17 cellular contexts compared by ENCODE assay signal in the genomic region with DNA sequence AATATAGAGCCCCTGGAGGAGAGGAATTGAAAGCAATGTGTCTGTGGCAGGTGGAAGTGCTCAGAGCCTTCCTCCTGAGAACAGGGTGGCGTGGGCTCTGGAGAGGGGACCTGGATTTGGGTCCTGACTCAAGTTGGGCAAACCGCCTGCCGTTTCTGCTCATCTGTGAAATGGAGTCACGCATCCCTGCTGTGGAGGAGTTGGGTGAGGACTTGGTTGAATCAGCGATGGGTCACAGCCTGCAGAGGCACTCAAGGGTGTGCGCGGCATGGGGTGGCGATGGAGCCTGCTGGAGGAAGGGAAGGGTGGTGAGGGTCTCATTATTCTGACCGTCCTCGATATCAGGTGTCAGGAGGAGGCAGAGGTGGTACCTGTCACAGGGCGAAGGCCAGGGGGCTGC. TPM values are rescaled to one million over a fixed set of nuclear protein-coding genes. Genes with fewer than 3 reads are reported as not detected.
DNase-seq lines count a peak whose midpoint lies in the region; ATAC-seq and TF ChIP-seq lines count a peak whose summit lies in the region.
"Had no signal": no experiment of that assay in that cellular context is flagged by ENCODE, and none has a peak within 500 bp of the region (broad histone marks: within the 10 kb centered on the region; RNA-seq: fewer than 3 reads in every experiment).

No MANE protein-coding gene starts in this region.

- H3K27me3 Mint-ChIP-seq in activated naive CD4-positive, alpha-beta T cell treated with anti-CD3 and anti-CD28 coated beads, Interleukin-2, amount 10 ng/mL, durations not matched to agents 7 days and 5 days: peaks cover 1% of the 10 kb centered on the region
- peaks cover 6 to 39% of the 10 kb centered on the region in 2 donors for H3K27me3 Mint-ChIP-seq in effector memory CD8-positive, alpha-beta T cell
- H3K27me3 Mint-ChIP-seq in stimulated activated naive CD8-positive, alpha-beta T cell treated with anti-CD3 and anti-CD28 coated beads, Interleukin-15, Interleukin-2, amounts not matched to agents 100 ng/mL and 50 ng/mL, for 24 hours: no peaks in the 10 kb centered on the region

- no peak for DNase-seq in activated naive CD4-positive, alpha-beta T cell treated with anti-CD3 and anti-CD28 coated beads, Interleukin-2, amount 10 ng/mL, durations not matched to agents 7 days and 5 days
- DNase-seq in activated naive CD4-positive, alpha-beta T cell (lab: John Stamatoyannopoulos, UW): no peak
- DNase-seq in effector memory CD8-positive, alpha-beta T cell: no peak
- DNase-seq in left cardiac atrium: no peak
- DNase-seq in C1 segment of cervical spinal cord (lab: John Stamatoyannopoulos, UW): no peak
- DNase-seq in left lung: no peak
- DNase-seq: activated gamma-delta T cell, body of pancreas, cortex of kidney, foreskin keratinocyte, NCI-H2081 treated with DMSO at 0.1 percent for 48 hours, SIG-M5, thyroid gland had no signal

- H3K4me1 ChIP-seq in left lung: peaks cover 0 to 6% of the 10 kb centered on the region in 2 donors
- H3K4me1 ChIP-seq: body of pancreas, HAP-1, thyroid gland had no signal

- H3K4me3 Mint-ChIP-seq in activated naive CD4-positive, alpha-beta T cell treated with anti-CD3 and anti-CD28 coated beads, Interleukin-2, amount 10 ng/mL, durations not matched to agents 7 days and 5 days: peak overlapping the region; percentile 24
- H3K4me3 Mint-ChIP-seq in effector memory CD8-positive, alpha-beta T cell: peak overlapping the region; percentile 59 to 72
- H3K4me3 Mint-ChIP-seq in stimulated activated naive CD8-positive, alpha-beta T cell treated with anti-CD3 and anti-CD28 coated beads, Interleukin-15, Interleukin-2, amounts not matched to agents 100 ng/mL and 50 ng/mL, for 24 hours: peak overlapping the region; percentile 70

- H3K27ac ChIP-seq in KOPT-K1 (ENCODE audit: low read depth, low read length, poor library complexity, severe bottlenecking) (peak overlapping the region; percentile 23), left lung (no peak overlapping the region)
- H3K27ac ChIP-seq: body of pancreas, foreskin keratinocyte, KMS-11, thyroid gland had no signal

- CTCF ChIA-PET in activated naive CD4-positive, alpha-beta T cell treated with anti-CD3 and anti-CD28 coated beads, Interleukin-2, amount 10 ng/mL, durations not matched to agents 7 days and 5 days (lab: Charles Lee): no interaction called here

- H3K27me3 ChIP-seq in left lung: peaks cover 0 to 17% of the 10 kb centered on the region in 2 donors
- H3K27me3 ChIP-seq: body of pancreas, foreskin keratinocyte, thyroid gland had no signal

- H3K4me3 ChIP-seq in left lung: no peak overlapping the region
- H3K4me3 ChIP-seq: body of pancreas, HAP-1, thyroid gland had no signal

- H3K9me3 Mint-ChIP-seq in activated naive CD4-positive, alpha-beta T cell treated with anti-CD3 and anti-CD28 coated beads, Interleukin-2, amount 10 ng/mL, durations not matched to agents 7 days and 5 days: no peaks in the 10 kb centered on the region
- H3K9me3 Mint-ChIP-seq in effector memory CD8-positive, alpha-beta T cell: no peaks in the 10 kb centered on the region
- H3K9me3 Mint-ChIP-seq in stimulated activated naive CD8-positive, alpha-beta T cell treated with anti-CD3 and anti-CD28 coated beads, Interleukin-15, Interleukin-2, amounts not matched to agents 100 ng/mL and 50 ng/mL, for 24 hours: no peaks in the 10 kb centered on the region

- TF ChIP-seq CTCF in left lung (IDR thresholded peaks at IDR 0.05): no peak

- peak overlapping the region; percentile 85 for H3K27ac Mint-ChIP-seq in activated naive CD4-positive, alpha-beta T cell treated with anti-CD3 and anti-CD28 coated beads, Interleukin-2, amount 10 ng/mL, durations not matched to agents 7 days and 5 days
- peak overlapping the region; percentile 62 to 72 for H3K27ac Mint-ChIP-seq in effector memory CD8-positive, alpha-beta T cell
- H3K27ac Mint-ChIP-seq in stimulated activated naive CD8-positive, alpha-beta T cell treated with anti-CD3 and anti-CD28 coated beads, Interleukin-15, Interleukin-2, amounts not matched to agents 100 ng/mL and 50 ng/mL, for 24 hours: peak overlapping the region; percentile 76

- peaks cover 22% of the 10 kb centered on the region for H3K4me1 Mint-ChIP-seq in activated naive CD4-positive, alpha-beta T cell treated with anti-CD3 and anti-CD28 coated beads, Interleukin-2, amount 10 ng/mL, durations not matched to agents 7 days and 5 days
- peaks cover 9 to 10% of the 10 kb centered on the region in 2 donors for H3K4me1 Mint-ChIP-seq in effector memory CD8-positive, alpha-beta T cell (ENCODE audit: low read depth in 2 of 2)
- H3K4me1 Mint-ChIP-seq in stimulated activated naive CD8-positive, alpha-beta T cell treated with anti-CD3 and anti-CD28 coated beads, Interleukin-15, Interleukin-2, amounts not matched to agents 100 ng/mL and 50 ng/mL, for 24 hours (ENCODE audit: low read depth): peaks cover 18% of the 10 kb centered on the region

- H3K9me3 ChIP-seq in KOPT-K1 (ENCODE audit: insufficient read depth, low read length, poor library complexity, severe bottlenecking) (no peaks in the 10 kb centered on the region), left lung (no peaks in the 10 kb centered on the region)
- H3K9me3 ChIP-seq: body of pancreas, HAP-1, thyroid gland had no signal

- no peaks in the 10 kb centered on the region for H3K36me3 ChIP-seq in KOPT-K1 (ENCODE audit: insufficient read depth, low read length)
- H3K36me3 ChIP-seq in left lung: no peaks in the 10 kb centered on the region
- H3K36me3 ChIP-seq: HAP-1, thyroid gland had no signal

- ATAC-seq in effector memory CD8-positive, alpha-beta T cell (replicated peaks): no peak
- no peak for ATAC-seq in left cardiac atrium
- no peak for ATAC-seq in left lung
- ATAC-seq: body of pancreas, foreskin keratinocyte had no signal

- H3K36me3 Mint-ChIP-seq in activated naive CD4-positive, alpha-beta T cell treated with anti-CD3 and anti-CD28 coated beads, Interleukin-2, amount 10 ng/mL, durations not matched to agents 7 days and 5 days: no peaks in the 10 kb centered on the region
- no peaks in the 10 kb centered on the region for H3K36me3 Mint-ChIP-seq in effector memory CD8-positive, alpha-beta T cell (ENCODE audit: insufficient read depth)
- H3K36me3 Mint-ChIP-seq in stimulated activated naive CD8-positive, alpha-beta T cell treated with anti-CD3 and anti-CD28 coated beads, Interleukin-15, Interleukin-2, amounts not matched to agents 100 ng/mL and 50 ng/mL, for 24 hours (ENCODE audit: low read depth): no peaks in the 10 kb centered on the region

- intact Hi-C loops in left cardiac atrium (cut with DNase I) (no loop called here), left lung (cut with DNase I) (no loop called here)

RNA-seq across cellular contexts. Expression of gene ADAD2, which starts 3.1 kb away (rescaled TPM):
- under 1 TPM in 1 of 2 donors, not detected in 1; 0.59 TPM for total RNA-seq in left cardiac atrium
- total RNA-seq in left lung: under 1 TPM; 0.09 to 0.24 TPM
- total RNA-seq: foreskin keratinocyte had no signal

RNA-seq across cellular contexts. Expression of gene TAF1C, which starts 7.2 kb away (rescaled TPM):
- total RNA-seq in left cardiac atrium: 10 to 100 TPM; 27.9 to 33.6 TPM
- total RNA-seq in left lung: 10 to 100 TPM; 49.2 to 50.0 TPM

RNA-seq across cellular contexts. Expression of gene KCNG4, which starts 45.8 kb away (rescaled TPM):
- total RNA-seq in left cardiac atrium (not detected), left lung (not detected)
- total RNA-seq: body of pancreas, foreskin keratinocyte, thyroid gland had no signal

RNA-seq across cellular contexts. Expression of gene DNAAF1, which starts 48.9 kb away (rescaled TPM):
- not detected for total RNA-seq in left cardiac atrium
- total RNA-seq in left lung: 10 to 100 TPM in 1 of 2 donors, under 1 TPM in 1; 0.85 to 10.3 TPM
- total RNA-seq: foreskin keratinocyte had no signal

RNA-seq across cellular contexts. Expression of gene HSDL1, which starts 49.0 kb away (rescaled TPM):
- total RNA-seq in left cardiac atrium (10 to 100 TPM; 21.6 to 34.1 TPM), left lung (10 to 100 TPM; 26.0 to 27.8 TPM)
